In the genomic region with DNA sequence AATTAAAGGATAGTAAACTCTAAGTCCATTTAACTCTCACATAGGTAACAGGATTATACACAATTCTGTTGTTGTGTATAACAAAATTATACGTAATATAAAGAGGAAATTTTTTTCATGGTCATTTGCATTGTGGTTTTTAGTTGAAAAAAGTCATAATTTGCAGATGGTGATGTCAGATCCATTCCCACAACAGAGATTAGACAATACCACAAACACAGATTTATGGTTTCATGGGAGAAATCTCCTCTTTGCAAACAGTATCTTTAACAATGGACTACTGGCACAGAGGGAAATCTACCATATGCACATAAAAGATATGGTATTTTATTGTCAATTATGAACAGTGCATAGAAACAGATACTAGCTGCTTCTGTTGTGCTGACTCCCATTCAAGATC, we compare ENCODE assay signal across 29 cellular contexts.
"Had no signal": no experiment of that assay in that cellular context is flagged by ENCODE, and none has a peak within 500 bp of the region (broad histone marks: within the 10 kb centered on the region; RNA-seq: fewer than 3 reads in every experiment).

No MANE protein-coding gene starts in this region.

- H3K27ac Mint-ChIP-seq: naive thymus-derived CD8-positive, alpha-beta T cell; natural killer cell treated with Interleukin-12 subunit alpha and Interleukin-12 subunit beta and Interleukin-15 and Interleukin-18, amount 100 ng/mL, for 72 hours; nephron progenitor cell; progenitor cell of endocrine pancreas; stimulated activated memory B cell treated with anti-CD40 and anti-IgM and Interleukin-4, amounts not matched to agents 10 μg/mL and 1 μg/mL and 100 μg/mL, for 72 hours; stimulated activated naive CD8-positive, alpha-beta T cell treated with anti-CD3 and anti-CD28 coated beads, Interleukin-15, amount 100 ng/mL, for 72 hours had no signal

- ATAC-seq: naive thymus-derived CD8-positive, alpha-beta T cell; natural killer cell treated with Interleukin-12 subunit alpha and Interleukin-12 subunit beta and Interleukin-15 and Interleukin-18, amount 100 ng/mL, for 72 hours; pancreas; psoas muscle; right cardiac atrium; right lobe of liver; stimulated activated memory B cell treated with anti-CD40 and anti-IgM and Interleukin-4, amounts not matched to agents 10 μg/mL and 1 μg/mL and 100 μg/mL, for 72 hours; stimulated activated naive CD8-positive, alpha-beta T cell treated with anti-CD3 and anti-CD28 coated beads, Interleukin-15, amount 100 ng/mL, for 72 hours; stimulated activated naive CD8-positive, alpha-beta T cell treated with anti-CD3 and anti-CD28 coated beads, Interleukin-15, Interleukin-2, amounts not matched to agents 100 U/mL and 50 U/mL, for 24 hours had no signal

- H3K27ac ChIP-seq: neutrophil, pancreas, psoas muscle, right lobe of liver, sigmoid colon, spleen, thoracic aorta, thyroid gland, tibial nerve, upper lobe of left lung, vagina had no signal

- H3K36me3 Mint-ChIP-seq: naive thymus-derived CD8-positive, alpha-beta T cell; natural killer cell treated with Interleukin-12 subunit alpha and Interleukin-12 subunit beta and Interleukin-15 and Interleukin-18, amount 100 ng/mL, for 72 hours; stimulated activated memory B cell treated with anti-CD40 and anti-IgM and Interleukin-4, amounts not matched to agents 10 μg/mL and 1 μg/mL and 100 μg/mL, for 72 hours had no signal

- H3K4me3 Mint-ChIP-seq: naive thymus-derived CD8-positive, alpha-beta T cell; natural killer cell treated with Interleukin-12 subunit alpha and Interleukin-12 subunit beta and Interleukin-15 and Interleukin-18, amount 100 ng/mL, for 72 hours; nephron progenitor cell; neural crest cell; stimulated activated memory B cell treated with anti-CD40 and anti-IgM and Interleukin-4, amounts not matched to agents 10 μg/mL and 1 μg/mL and 100 μg/mL, for 72 hours; stimulated activated naive CD8-positive, alpha-beta T cell treated with anti-CD3 and anti-CD28 coated beads, Interleukin-15, amount 100 ng/mL, for 72 hours had no signal

- H3K27me3 ChIP-seq: neutrophil, pancreas, right lobe of liver, sigmoid colon, spleen, thyroid gland, tibial nerve, upper lobe of left lung, vagina had no signal

- H3K27me3 Mint-ChIP-seq: natural killer cell treated with Interleukin-12 subunit alpha and Interleukin-12 subunit beta and Interleukin-15 and Interleukin-18, amount 100 ng/mL, for 72 hours; stimulated activated memory B cell treated with anti-CD40 and anti-IgM and Interleukin-4, amounts not matched to agents 10 μg/mL and 1 μg/mL and 100 μg/mL, for 72 hours; stimulated activated naive CD8-positive, alpha-beta T cell treated with anti-CD3 and anti-CD28 coated beads, Interleukin-15, amount 100 ng/mL, for 72 hours had no signal

- H3K9me3 ChIP-seq: neutrophil, pancreas, psoas muscle, right lobe of liver, sigmoid colon, spleen, thoracic aorta, thyroid gland, tibial nerve, upper lobe of left lung, vagina had no signal

- H3K36me3 ChIP-seq: neutrophil, pancreas, right lobe of liver, sigmoid colon, spleen, thoracic aorta, thyroid gland, tibial nerve, upper lobe of left lung, vagina had no signal

- DNase-seq: naive thymus-derived CD8-positive, alpha-beta T cell; nephron progenitor cell; nucleus accumbens; pancreas; psoas muscle; right cardiac atrium; right lobe of liver; sigmoid colon; small intestine; spleen; stimulated activated CD4-positive, alpha-beta T cell treated with anti-CD3 and anti-CD28 coated beads, Interleukin-12 subunit alpha, Interleukin-12 subunit beta, amount 100 ng/mL, for 4 hours; stimulated activated CD4-positive, alpha-beta T cell treated with anti-CD3 and anti-CD28 coated beads, Interleukin-1b, Interleukin-23, amount 100 ng/mL, for 48 hours; stimulated activated CD4-positive, alpha-beta T cell treated with anti-CD3 and anti-CD28 coated beads, Interleukin-4, amount 100 ng/mL, for 1 hour; stimulated activated CD4-positive, alpha-beta T cell treated with anti-CD3 and anti-CD28 coated beads, Interleukin-4, amount 100 ng/mL, for 4 hours; stimulated activated CD8-positive, alpha-beta memory T cell treated with anti-CD3 and anti-CD28 coated beads, Interleukin-4, amount 100 ng/mL, for 48 hours; stimulated activated naive CD4-positive, alpha-beta T cell; stimulated activated naive CD8-positive, alpha-beta T cell treated with anti-CD3 and anti-CD28 coated beads, Interleukin-15, amount 100 ng/mL, for 72 hours; stimulated activated naive CD8-positive, alpha-beta T cell treated with anti-CD3 and anti-CD28 coated beads, Interleukin-15, Interleukin-2, amounts not matched to agents 100 U/mL and 50 U/mL, for 24 hours; thyroid gland; trophoblast cell; upper lobe of left lung had no signal

- H3K4me1 Mint-ChIP-seq: naive thymus-derived CD8-positive, alpha-beta T cell; nephron progenitor cell; neural crest cell; stimulated activated memory B cell treated with anti-CD40 and anti-IgM and Interleukin-4, amounts not matched to agents 10 μg/mL and 1 μg/mL and 100 μg/mL, for 72 hours; stimulated activated naive CD8-positive, alpha-beta T cell treated with anti-CD3 and anti-CD28 coated beads, Interleukin-15, amount 100 ng/mL, for 72 hours had no signal

- FAIRE-seq: pancreas, small intestine had no signal

- H3K4me3 ChIP-seq: pancreas, psoas muscle, right lobe of liver, sigmoid colon, spleen, thoracic aorta, thyroid gland, tibial nerve, upper lobe of left lung, vagina had no signal

- H3K4me1 ChIP-seq: pancreas, psoas muscle, right lobe of liver, sigmoid colon, spleen, thyroid gland, tibial nerve, upper lobe of left lung, vagina had no signal
